In genomic region chr10:35423505-35424306, GRCh38 we compare ENCODE assay signal across 19 cellular contexts.
DNase-seq lines count a peak whose midpoint lies in the region; ATAC-seq, FAIRE-seq and TF ChIP-seq lines count a peak whose summit lies in the region.
"Had no signal": no experiment of that assay in that cellular context is flagged by ENCODE, and none has a peak within 500 bp of the region (broad histone marks: within the 10 kb centered on the region; RNA-seq: fewer than 3 reads in every experiment).

No MANE protein-coding gene starts in this region.

- peaks cover 51% of the 10 kb centered on the region for H3K4me1 Mint-ChIP-seq in T-helper 17 cell
- peaks cover 49 to 85% of the 10 kb centered on the region in 2 donors for H3K4me1 Mint-ChIP-seq in immature natural killer cell

- H2BK15ac ChIP-seq in mesenchymal stem cell (ENCODE audit: low read depth, poor library complexity, severe bottlenecking): no peak overlapping the region

- no peak overlapping the region for H4K8ac ChIP-seq in mesenchymal stem cell (ENCODE audit: low read length)

- H3K27ac Mint-ChIP-seq in T-helper 17 cell: no peak overlapping the region
- H3K27ac Mint-ChIP-seq in immature natural killer cell: no peak overlapping the region
- H3K27ac Mint-ChIP-seq: stimulated activated memory B cell treated with anti-CD40 and anti-IgM and Interleukin-4, amounts not matched to agents 10 μg/mL and 1 μg/mL and 100 μg/mL, for 72 hours had no signal

- H3K4ac ChIP-seq in mesenchymal stem cell (ENCODE audit: low read depth in 1 of 2, low read length in 2 of 2): peak overlapping the region in 1 of 2 experiments; percentile 67

- WGBS in mesenchymal stem cell: 74% methylated on average over 9 of the region's 11 CpGs

- H3K4me3 ChIP-seq in dorsolateral prefrontal cortex (no peak overlapping the region), mesenchymal stem cell (ENCODE audit: insufficient read depth in 1 of 2, low read depth in 1 of 2, low read length in 2 of 2) (no peak overlapping the region)
- H3K4me3 ChIP-seq: BLaER1, SJSA1 had no signal

- H3K27ac ChIP-seq in dorsolateral prefrontal cortex (peak overlapping the region in 37 of 59 donors; percentile 3 to 92 (median 81)), mesenchymal stem cell (ENCODE audit: low read length, poor library complexity, severe bottlenecking) (peak overlapping the region; percentile 45)
- H3K27ac ChIP-seq: BLaER1 had no signal

- no peak for ATAC-seq in T-helper 17 cell
- ATAC-seq: stimulated activated memory B cell treated with anti-CD40 and anti-IgM and Interleukin-4, amounts not matched to agents 10 μg/mL and 1 μg/mL and 100 μg/mL, for 72 hours had no signal

- no peak overlapping the region for H3K4me3 Mint-ChIP-seq in T-helper 17 cell
- no peak overlapping the region for H3K4me3 Mint-ChIP-seq in immature natural killer cell
- H3K4me3 Mint-ChIP-seq: stimulated activated memory B cell treated with anti-CD40 and anti-IgM and Interleukin-4, amounts not matched to agents 10 μg/mL and 1 μg/mL and 100 μg/mL, for 72 hours had no signal

- peak; percentile 16 for FAIRE-seq in RCC 7860 (lab: Jason Lieb, UNC)

- H2BK5ac ChIP-seq in mesenchymal stem cell (ENCODE audit: low read depth, low read length, poor library complexity, severe bottlenecking): no peak overlapping the region

- H3K27me3 ChIP-seq in dorsolateral prefrontal cortex: no peaks in the 10 kb centered on the region
- no peaks in the 10 kb centered on the region for H3K27me3 ChIP-seq in mesenchymal stem cell (ENCODE audit: control insufficient read depth in 1 of 2, insufficient read depth in 1 of 2, low read length in 2 of 2)
- H3K27me3 ChIP-seq: BLaER1, SJSA1 had no signal

- no peak overlapping the region for H4K91ac ChIP-seq in mesenchymal stem cell (ENCODE audit: low read length)

- intact Hi-C loops in dorsolateral prefrontal cortex (cut with DNase I): no loop called here

- H3K9me3 ChIP-seq in mesenchymal stem cell (ENCODE audit: control insufficient read depth, low read length): no peaks in the 10 kb centered on the region
- no peaks in the 10 kb centered on the region for H3K9me3 ChIP-seq in T-helper 17 cell (ENCODE audit: control insufficient read depth, low read length, poor library complexity, severe bottlenecking)
- H3K9me3 ChIP-seq: SJSA1 had no signal

- no peak overlapping the region for H3K9ac ChIP-seq in mesenchymal stem cell (ENCODE audit: low read length)
- H3K9ac ChIP-seq: BLaER1 had no signal

- H2BK12ac ChIP-seq in mesenchymal stem cell (ENCODE audit: low read length in 2 of 2): no peak overlapping the region

- no peaks in the 10 kb centered on the region for H3K36me3 ChIP-seq in mesenchymal stem cell (ENCODE audit: control insufficient read depth in 1 of 2, insufficient read depth in 2 of 2, low read depth in 1 of 2, low read length in 2 of 2)
- H3K36me3 ChIP-seq: WERI-Rb-1 had no signal

- H3K14ac ChIP-seq in mesenchymal stem cell (ENCODE audit: low read length in 2 of 2): no peak overlapping the region

- H3K18ac ChIP-seq in mesenchymal stem cell (ENCODE audit: low read depth in 1 of 2, low read length in 2 of 2): peak overlapping the region in 1 of 2 experiments; percentile 42

- DNase-seq in Daoy (ENCODE audit: low read depth) (peak; percentile 61), RCC 7860 (ENCODE audit: low spot score) (peak; percentile 46), dorsolateral prefrontal cortex (no peak), mesenchymal stem cell (peak; percentile 53), NCI-H1436 treated with DMSO at 0.1 percent for 48 hours (lab: John Stamatoyannopoulos, UW) (no peak), T-helper 17 cell (no peak), immature natural killer cell (no peak), KG1 (lab: John Stamatoyannopoulos, UW) (no peak)
- DNase-seq: activated CD8-positive, alpha-beta memory T cell treated with anti-CD3 and anti-CD28 coated beads, Interleukin-2, amount 50 U/mL, for 4 hours; activated naive CD4-positive, alpha-beta T cell treated with anti-CD3 and anti-CD28 coated beads, Interleukin-2, amount 50 U/mL, for 16 hours; dermis blood vessel endothelial cell; Karpas-422; NCI-H1694 treated with DMSO at 0.1 percent for 48 hours; NCI-H82; stimulated activated CD4-positive, alpha-beta T cell treated with anti-CD3 and anti-CD28 coated beads, Interleukin-4, amount 100 ng/mL, for 24 hours; WERI-Rb-1 had no signal

- TF ChIP-seq CTCF in dorsolateral prefrontal cortex (IDR thresholded peaks at IDR 0.05 in 54 of 56, conservative IDR thresholded peaks at IDR 0.05 in 2 of 56; ENCODE audit: low read depth in 1 of 56, partially characterized antibody in 56 of 56): no peak

- H3K23ac ChIP-seq in mesenchymal stem cell (ENCODE audit: low read length in 2 of 2): no peak overlapping the region

- no peak overlapping the region for H2AFZ ChIP-seq in mesenchymal stem cell (ENCODE audit: low read depth, low read length)

- H3K4me1 ChIP-seq in mesenchymal stem cell (ENCODE audit: control insufficient read depth, insufficient read depth, low read depth, low read length): peaks cover 30% of the 10 kb centered on the region
- H3K4me1 ChIP-seq: BLaER1 had no signal

- H2BK120ac ChIP-seq in mesenchymal stem cell (ENCODE audit: low read depth, low read length): no peak overlapping the region

- no peak overlapping the region for H2AK5ac ChIP-seq in mesenchymal stem cell (ENCODE audit: low read length, severe bottlenecking)

- H3K79me1 ChIP-seq in mesenchymal stem cell (replicated peaks; ENCODE audit: low read length, poor library complexity, severe bottlenecking): peaks cover 21% of the 10 kb centered on the region

- H3K27me3 Mint-ChIP-seq in T-helper 17 cell (no peaks in the 10 kb centered on the region), immature natural killer cell (ENCODE audit: low read depth in 3 of 3) (peaks cover 0 to 3% (median 0%) of the 10 kb centered on the region in 3 donors)
- H3K27me3 Mint-ChIP-seq: stimulated activated memory B cell treated with anti-CD40 and anti-IgM and Interleukin-4, amounts not matched to agents 10 μg/mL and 1 μg/mL and 100 μg/mL, for 72 hours had no signal

- peaks cover 5% of the 10 kb centered on the region for H3K36me3 Mint-ChIP-seq in T-helper 17 cell (ENCODE audit: low read depth)
- H3K36me3 Mint-ChIP-seq in immature natural killer cell: peaks cover 0 to 3% (median 0%) of the 10 kb centered on the region in 3 donors

- no peaks in the 10 kb centered on the region for H3K9me3 Mint-ChIP-seq in immature natural killer cell
- H3K9me3 Mint-ChIP-seq: stimulated activated memory B cell treated with anti-CD40 and anti-IgM and Interleukin-4, amounts not matched to agents 10 μg/mL and 1 μg/mL and 100 μg/mL, for 72 hours had no signal

- H3K4me2 ChIP-seq in mesenchymal stem cell (ENCODE audit: low read length, poor library complexity, severe bottlenecking): no peak overlapping the region
- H3K4me2 ChIP-seq: BLaER1 had no signal

Comparison
In these comparisons a context has a peak if more than half of its experiments do, and no peak if none do; other contexts are left out.
1. DNase-seq: peak in Daoy (single experiment), RCC 7860 (single experiment) and mesenchymal stem cell (single experiment); none in dorsolateral prefrontal cortex (0 of 10), NCI-H1436 treated with DMSO at 0.1 percent for 48 hours (single experiment), T-helper 17 cell (0 of 3), immature natural killer cell (0 of 3) and KG1 (single experiment).